In genomic region chr1:81693316-81693715, GRCh38 we compare ENCODE assay signal across 27 cellular contexts.
"Had no signal": no experiment of that assay in that cellular context is flagged by ENCODE, and none has a peak within 500 bp of the region (broad histone marks: within the 10 kb centered on the region; RNA-seq: fewer than 3 reads in every experiment).

No MANE protein-coding gene starts in this region.

- H3K36me3 ChIP-seq: esophagus squamous epithelium, gastrocnemius medialis, neural progenitor cell, sigmoid colon, stomach, thyroid gland had no signal

- FAIRE-seq: endometrium, kidney had no signal

- H3K9me3 ChIP-seq: esophagus squamous epithelium, gastrocnemius medialis, psoas muscle, sigmoid colon, stomach, thyroid gland had no signal

- H3K27me3 ChIP-seq: esophagus squamous epithelium, gastrocnemius medialis, neural progenitor cell, sigmoid colon, stomach, thyroid gland had no signal

- H3K27me3 Mint-ChIP-seq: effector memory CD8-positive, alpha-beta T cell; type B pancreatic cell had no signal

- DNase-seq: cortex of kidney; effector memory CD8-positive, alpha-beta T cell; erythroblast; esophagus squamous epithelium; foreskin fibroblast; gastrocnemius medialis; head of caudate nucleus; kidney; mesenchymal stem cell; midbrain; naive thymus-derived CD4-positive, alpha-beta T cell; posterior cingulate gyrus; psoas muscle; right cardiac atrium; sigmoid colon; stimulated activated CD4-positive, alpha-beta T cell treated with anti-CD3 and anti-CD28 coated beads, Interleukin-2, amount 100 ng/mL, for 24 hours; stimulated activated CD4-positive, alpha-beta T cell treated with anti-CD3 and anti-CD28 coated beads, Interleukin-4, amount 100 ng/mL, for 24 hours; stimulated activated naive CD4-positive, alpha-beta T cell treated with Interleukin-2 at 50 U/mL for 16 hours; stomach; thyroid gland had no signal

- H3K27ac ChIP-seq: esophagus squamous epithelium, gastrocnemius medialis, neural progenitor cell, psoas muscle, sigmoid colon, stomach, thyroid gland had no signal

- H3K4me1 ChIP-seq: gastrocnemius medialis, neural progenitor cell, psoas muscle had no signal

- H3K36me3 Mint-ChIP-seq: naive thymus-derived CD4-positive, alpha-beta T cell; stimulated activated effector memory CD8-positive, alpha-beta T cell treated with anti-CD3 and anti-CD28 coated beads, Interleukin-12 subunit alpha, Interleukin-12 subunit beta, amount 100 ng/mL, for 72 hours had no signal

- ATAC-seq: effector memory CD8-positive, alpha-beta T cell; gastrocnemius medialis; left lobe of liver; naive thymus-derived CD4-positive, alpha-beta T cell; psoas muscle; right cardiac atrium; stimulated activated effector memory CD8-positive, alpha-beta T cell treated with anti-CD3 and anti-CD28 coated beads, Interleukin-12 subunit alpha, Interleukin-12 subunit beta, amount 100 ng/mL, for 72 hours had no signal

- H3K4me2 ChIP-seq: neural progenitor cell had no signal

- H3K27ac Mint-ChIP-seq: effector memory CD8-positive, alpha-beta T cell; naive thymus-derived CD4-positive, alpha-beta T cell; nephron; neural progenitor cell; stimulated activated effector memory CD8-positive, alpha-beta T cell treated with anti-CD3 and anti-CD28 coated beads, Interleukin-12 subunit alpha, Interleukin-12 subunit beta, amount 100 ng/mL, for 72 hours; type B pancreatic cell had no signal

- H3K4me3 Mint-ChIP-seq: effector memory CD8-positive, alpha-beta T cell; naive thymus-derived CD4-positive, alpha-beta T cell; nephron; neural progenitor cell; stimulated activated effector memory CD8-positive, alpha-beta T cell treated with anti-CD3 and anti-CD28 coated beads, Interleukin-12 subunit alpha, Interleukin-12 subunit beta, amount 100 ng/mL, for 72 hours; type B pancreatic cell had no signal

- H3K4me1 Mint-ChIP-seq: stimulated activated effector memory CD8-positive, alpha-beta T cell treated with anti-CD3 and anti-CD28 coated beads, Interleukin-12 subunit alpha, Interleukin-12 subunit beta, amount 100 ng/mL, for 72 hours had no signal

- H3K4me3 ChIP-seq: esophagus squamous epithelium, gastrocnemius medialis, lung, neural progenitor cell, psoas muscle, sigmoid colon, stomach, thyroid gland had no signal

- H3K9ac ChIP-seq: neural progenitor cell had no signal

- H2AFZ ChIP-seq: neural progenitor cell had no signal
